ENCODE assay signal across 39 cellular contexts in genomic region chr10:121665809-121666208, GRCh38.
"Had no signal": no experiment of that assay in that cellular context is flagged by ENCODE, and none has a peak within 500 bp of the region (broad histone marks: within the 10 kb centered on the region; RNA-seq: fewer than 3 reads in every experiment).

No MANE protein-coding gene starts in this region.

- H3K36me3 Mint-ChIP-seq: activated CD8-positive, alpha-beta memory T cell treated with anti-CD3 and anti-CD28 coated beads, Interleukin-2, amount 10 ng/mL, durations not matched to agents 7 days and 5 days; activated naive CD4-positive, alpha-beta T cell treated with anti-CD3 and anti-CD28 coated beads, Interleukin-2, amount 10 ng/mL, durations not matched to agents 7 days and 5 days; activated naive CD4-positive, alpha-beta T cell treated with anti-CD3 and anti-CD28 coated beads, Interleukin-2, amount 50 U/mL, for 24 hours; activated naive CD8-positive, alpha-beta T cell; activated naive CD8-positive, alpha-beta T cell treated with anti-CD3 and anti-CD28 coated beads, Interleukin-2, amount 10 ng/mL, durations not matched to agents 7 days and 5 days; brain; WTC11 had no signal

- H3K9me3 ChIP-seq: ascending aorta had no signal

- H3K4me1 Mint-ChIP-seq: activated CD4-positive, alpha-beta memory T cell treated with anti-CD3 and anti-CD28 coated beads, Interleukin-2, amount 10 ng/mL, durations not matched to agents 7 days and 5 days; activated CD4-positive, alpha-beta T cell treated with anti-CD3 and anti-CD28 coated beads for 36 hours; activated CD4-positive, alpha-beta T cell treated with anti-CD3 and anti-CD28 coated beads, Interleukin-2, amount 10 ng/mL, durations not matched to agents 7 days and 5 days; activated CD8-positive, alpha-beta memory T cell treated with anti-CD3 and anti-CD28 coated beads, Interleukin-2, amount 10 ng/mL, durations not matched to agents 7 days and 5 days; activated naive CD4-positive, alpha-beta T cell treated with anti-CD3 and anti-CD28 coated beads, Interleukin-2, amount 10 ng/mL, durations not matched to agents 7 days and 5 days; activated naive CD4-positive, alpha-beta T cell treated with anti-CD3 and anti-CD28 coated beads, Interleukin-2, amount 50 U/mL, for 24 hours; activated naive CD8-positive, alpha-beta T cell treated with anti-CD3 and anti-CD28 coated beads, Interleukin-2, amount 10 ng/mL, durations not matched to agents 7 days and 5 days; activated naive CD8-positive, alpha-beta T cell treated with anti-CD3 and anti-CD28 coated beads, Interleukin-2, amount 50 U/mL, for 24 hours; central memory CD8-positive, alpha-beta T cell had no signal

- H3K36me3 ChIP-seq: ascending aorta, cardiac muscle cell, WERI-Rb-1 had no signal

- H3K4me3 ChIP-seq: ascending aorta, cardiac muscle cell had no signal

- H3K27me3 ChIP-seq: ascending aorta, cardiac muscle cell had no signal

- DNase-seq: activated CD4-positive, alpha-beta memory T cell treated with anti-CD3 and anti-CD28 coated beads, Interleukin-2, amount 10 ng/mL, durations not matched to agents 7 days and 5 days; activated CD4-positive, alpha-beta T cell treated with anti-CD3 and anti-CD28 coated beads for 1 hour; activated CD4-positive, alpha-beta T cell treated with anti-CD3 and anti-CD28 coated beads for 36 hours; activated CD4-positive, alpha-beta T cell treated with anti-CD3 and anti-CD28 coated beads for 48 hours; activated CD4-positive, alpha-beta T cell treated with anti-CD3 and anti-CD28 coated beads, Interleukin-2, amount 10 ng/mL, durations not matched to agents 7 days and 5 days; activated CD4-positive, alpha-beta T cell treated with anti-CD3 and anti-CD28 coated beads, Interleukin-2, amount 50 U/mL, for 48 hours; activated CD4-positive, CD25-positive, alpha-beta regulatory T cell; activated CD8-positive, alpha-beta memory T cell treated with anti-CD3 and anti-CD28 coated beads for 24 hours; activated CD8-positive, alpha-beta memory T cell treated with anti-CD3 and anti-CD28 coated beads, Interleukin-2, amount 10 ng/mL, durations not matched to agents 7 days and 5 days; activated CD8-positive, alpha-beta memory T cell treated with anti-CD3 and anti-CD28 coated beads, Interleukin-2, amount 50 U/mL, for 48 hours; activated CD8-positive, alpha-beta T cell treated with anti-CD3 and anti-CD28 coated beads, Interleukin-2, amount 10 ng/mL, durations not matched to agents 7 days and 5 days; activated effector memory CD4-positive, alpha-beta T cell treated with Interleukin-2 at 50 U/mL for 16 hours; activated gamma-delta T cell; activated naive CD4-positive, alpha-beta T cell treated with anti-CD3 and anti-CD28 coated beads, Interleukin-2, amount 10 ng/mL, durations not matched to agents 7 days and 5 days; activated naive CD4-positive, alpha-beta T cell treated with Interleukin-2 at 50 U/mL for 16 hours; activated naive CD8-positive, alpha-beta T cell treated with anti-CD3 and anti-CD28 coated beads, Interleukin-2, amount 10 ng/mL, durations not matched to agents 7 days and 5 days; activated naive CD8-positive, alpha-beta T cell treated with anti-CD3 and anti-CD28 coated beads, Interleukin-2, amount 50 U/mL, for 24 hours; activated T-cell treated with anti-CD3 and anti-CD28 coated beads, Interleukin-2, amount 50 U/mL, for 24 hours; activated T-cell treated with anti-CD3 and anti-CD28 coated beads, Interleukin-2, amount 50 U/mL, for 48 hours; amygdala; anterior cingulate cortex; caudate nucleus; cerebellar nuclear complex; T-helper 1 cell; T-helper 2 cell; T-helper 9 cell; WERI-Rb-1 had no signal

- FAIRE-seq: bronchial epithelial cell had no signal

- H3K27ac Mint-ChIP-seq: activated CD4-positive, alpha-beta memory T cell treated with anti-CD3 and anti-CD28 coated beads, Interleukin-2, amount 10 ng/mL, durations not matched to agents 7 days and 5 days; activated CD4-positive, alpha-beta T cell treated with anti-CD3 and anti-CD28 coated beads for 36 hours; activated CD4-positive, alpha-beta T cell treated with anti-CD3 and anti-CD28 coated beads, Interleukin-2, amount 10 ng/mL, durations not matched to agents 7 days and 5 days; activated CD8-positive, alpha-beta memory T cell treated with anti-CD3 and anti-CD28 coated beads, Interleukin-2, amount 10 ng/mL, durations not matched to agents 7 days and 5 days; activated CD8-positive, alpha-beta T cell treated with anti-CD3 and anti-CD28 coated beads, Interleukin-2, amount 10 ng/mL, durations not matched to agents 7 days and 5 days; activated naive CD4-positive, alpha-beta T cell treated with anti-CD3 and anti-CD28 coated beads, Interleukin-2, amount 10 ng/mL, durations not matched to agents 7 days and 5 days; activated naive CD4-positive, alpha-beta T cell treated with anti-CD3 and anti-CD28 coated beads, Interleukin-2, amount 50 U/mL, for 24 hours; activated naive CD8-positive, alpha-beta T cell; activated naive CD8-positive, alpha-beta T cell treated with anti-CD3 and anti-CD28 coated beads, Interleukin-2, amount 10 ng/mL, durations not matched to agents 7 days and 5 days; activated naive CD8-positive, alpha-beta T cell treated with anti-CD3 and anti-CD28 coated beads, Interleukin-2, amount 50 U/mL, for 24 hours; activated T-cell treated with anti-CD3 and anti-CD28 coated beads, Interleukin-2, amount 50 U/mL, for 24 hours; activated T-helper 2 cell treated with anti-CD3 and anti-CD28 coated beads, Interferon-gamma antibody, Interleukin-2, Interleukin-4, amounts not matched to agents 10 μg/mL and 5 μg/mL and 100 μg/mL, durations not matched to agents 14 hours and 24 hours and 36 hours; T-helper 1 cell treated with Interleukin-12 subunit alpha and Interleukin-12 subunit beta and Interleukin-4 antibody, amounts not matched to agents 30 μg/mL and 1 μg/mL, for 36 hours; T-helper 2 cell treated with Interferon-gamma antibody and Interleukin-4, amounts not matched to agents 5 μg/mL and 100 μg/mL, for 36 hours; WTC11 had no signal

- H3K27ac ChIP-seq: ascending aorta, cardiac muscle cell, WERI-Rb-1 had no signal

- H3K27me3 Mint-ChIP-seq: activated CD4-positive, alpha-beta memory T cell treated with anti-CD3 and anti-CD28 coated beads, Interleukin-2, amount 10 ng/mL, durations not matched to agents 7 days and 5 days had no signal

- ATAC-seq: activated CD4-positive, alpha-beta T cell treated with anti-CD3 and anti-CD28 coated beads for 36 hours; activated CD4-positive, CD25-positive, alpha-beta regulatory T cell treated with anti-CD3 and anti-CD28 coated beads, Interleukin-2, amount 50 U/mL, for 24 hours; activated CD8-positive, alpha-beta memory T cell treated with anti-CD3 and anti-CD28 coated beads, Interleukin-2, amount 10 ng/mL, durations not matched to agents 7 days and 5 days; activated CD8-positive, alpha-beta T cell treated with anti-CD3 and anti-CD28 coated beads, Interleukin-2, amount 10 ng/mL, durations not matched to agents 7 days and 5 days; activated naive CD8-positive, alpha-beta T cell treated with anti-CD3 and anti-CD28 coated beads, Interleukin-2, amount 50 U/mL, for 24 hours; WTC11 had no signal

- H3K9me3 Mint-ChIP-seq: activated CD4-positive, alpha-beta memory T cell treated with anti-CD3 and anti-CD28 coated beads, Interleukin-2, amount 10 ng/mL, durations not matched to agents 7 days and 5 days; activated naive CD4-positive, alpha-beta T cell treated with anti-CD3 and anti-CD28 coated beads, Interleukin-2, amount 10 ng/mL, durations not matched to agents 7 days and 5 days; activated naive CD4-positive, alpha-beta T cell treated with anti-CD3 and anti-CD28 coated beads, Interleukin-2, amount 50 U/mL, for 24 hours; activated T-cell treated with anti-CD3 and anti-CD28 coated beads, Interleukin-2, amount 50 U/mL, for 24 hours; activated T-helper 2 cell treated with anti-CD3 and anti-CD28 coated beads, Interferon-gamma antibody, Interleukin-2, Interleukin-4, amounts not matched to agents 10 μg/mL and 5 μg/mL and 100 μg/mL, durations not matched to agents 14 hours and 24 hours and 36 hours; central memory CD8-positive, alpha-beta T cell; T-helper 1 cell treated with Interleukin-12 subunit alpha and Interleukin-12 subunit beta and Interleukin-4 antibody, amounts not matched to agents 30 μg/mL and 1 μg/mL, for 36 hours; T-helper 2 cell treated with Interferon-gamma antibody and Interleukin-4, amounts not matched to agents 5 μg/mL and 100 μg/mL, for 36 hours had no signal

- H3K4me3 Mint-ChIP-seq: activated CD4-positive, alpha-beta memory T cell treated with anti-CD3 and anti-CD28 coated beads, Interleukin-2, amount 10 ng/mL, durations not matched to agents 7 days and 5 days; activated CD4-positive, alpha-beta T cell treated with anti-CD3 and anti-CD28 coated beads for 36 hours; activated CD4-positive, alpha-beta T cell treated with anti-CD3 and anti-CD28 coated beads, Interleukin-2, amount 10 ng/mL, durations not matched to agents 7 days and 5 days; activated CD8-positive, alpha-beta memory T cell treated with anti-CD3 and anti-CD28 coated beads, Interleukin-2, amount 10 ng/mL, durations not matched to agents 7 days and 5 days; activated CD8-positive, alpha-beta T cell treated with anti-CD3 and anti-CD28 coated beads, Interleukin-2, amount 10 ng/mL, durations not matched to agents 7 days and 5 days; activated naive CD4-positive, alpha-beta T cell treated with anti-CD3 and anti-CD28 coated beads, Interleukin-2, amount 10 ng/mL, durations not matched to agents 7 days and 5 days; activated naive CD4-positive, alpha-beta T cell treated with anti-CD3 and anti-CD28 coated beads, Interleukin-2, amount 50 U/mL, for 24 hours; activated naive CD8-positive, alpha-beta T cell; activated naive CD8-positive, alpha-beta T cell treated with anti-CD3 and anti-CD28 coated beads, Interleukin-2, amount 10 ng/mL, durations not matched to agents 7 days and 5 days; activated naive CD8-positive, alpha-beta T cell treated with anti-CD3 and anti-CD28 coated beads, Interleukin-2, amount 50 U/mL, for 24 hours; activated T-cell treated with anti-CD3 and anti-CD28 coated beads, Interleukin-2, amount 50 U/mL, for 24 hours; brain; central memory CD8-positive, alpha-beta T cell; T-helper 1 cell treated with Interleukin-12 subunit alpha and Interleukin-12 subunit beta and Interleukin-4 antibody, amounts not matched to agents 30 μg/mL and 1 μg/mL, for 36 hours; T-helper 2 cell treated with Interferon-gamma antibody and Interleukin-4, amounts not matched to agents 5 μg/mL and 100 μg/mL, for 36 hours; WTC11 had no signal
